ENCODE assay signal across 29 cellular contexts in genomic region chr19:17975032-17975431, GRCh38. TPM values are rescaled to one million over a fixed set of nuclear protein-coding genes. Genes with fewer than 3 reads are reported as not detected.
"Had no signal": no experiment of that assay in that cellular context is flagged by ENCODE, and none has a peak within 500 bp of the region (broad histone marks: within the 10 kb centered on the region; RNA-seq: fewer than 3 reads in every experiment).

No MANE protein-coding gene starts in this region.

- DNase-seq: activated CD4-positive, alpha-beta memory T cell treated with anti-CD3 and anti-CD28 coated beads, Interleukin-2, amount 10 ng/mL, durations not matched to agents 7 days and 5 days; activated CD4-positive, alpha-beta T cell treated with anti-CD3 and anti-CD28 coated beads for 36 hours; activated CD4-positive, alpha-beta T cell treated with anti-CD3 and anti-CD28 coated beads, Interleukin-2, amount 10 ng/mL, durations not matched to agents 7 days and 5 days; activated CD4-positive, alpha-beta T cell treated with anti-CD3 and anti-CD28 coated beads, Interleukin-2, amount 50 U/mL, for 4 hours; activated CD4-positive, CD25-positive, alpha-beta regulatory T cell; activated CD4-positive, CD25-positive, alpha-beta regulatory T cell treated with anti-CD3 and anti-CD28 coated beads, Interleukin-2, amount 50 U/mL, for 72 hours; activated CD8-positive, alpha-beta memory T cell treated with anti-CD3 and anti-CD28 coated beads, Interleukin-2, amount 50 U/mL, for 48 hours; activated gamma-delta T cell; activated naive CD4-positive, alpha-beta T cell; activated naive CD4-positive, alpha-beta T cell treated with anti-CD3 and anti-CD28 coated beads, Interleukin-2, amount 10 ng/mL, durations not matched to agents 7 days and 5 days; activated T-cell treated with anti-CD3 and anti-CD28 coated beads for 4 hours; activated T-cell treated with anti-CD3 and anti-CD28 coated beads, Interleukin-2, amount 50 U/mL, for 24 hours; activated T-cell treated with anti-CD3 and anti-CD28 coated beads, Interleukin-2, amount 50 U/mL, for 72 hours; adrenal gland; amygdala; aorta; body of pancreas; caudate nucleus; cortex of kidney; effector CD8-positive, alpha-beta T cell; foreskin keratinocyte; gastrocnemius medialis; glutamatergic neuron; heart left ventricle; T-helper 2 cell had no signal

- H3K9me3 ChIP-seq: adrenal gland, body of pancreas, esophagus muscularis mucosa, gastrocnemius medialis, heart left ventricle had no signal

- H3K27ac ChIP-seq: adrenal gland, body of pancreas, esophagus muscularis mucosa, foreskin keratinocyte, gastrocnemius medialis, heart left ventricle had no signal

- ATAC-seq: activated CD4-positive, alpha-beta T cell treated with anti-CD3 and anti-CD28 coated beads for 36 hours; activated naive CD4-positive, alpha-beta T cell treated with anti-CD3 and anti-CD28 coated beads, Interleukin-2, amount 50 U/mL, for 72 hours; activated T-cell treated with anti-CD3 and anti-CD28 coated beads, Interleukin-2, amount 50 U/mL, for 72 hours; body of pancreas; foreskin keratinocyte; gastrocnemius medialis; heart left ventricle had no signal

- H3K27me3 ChIP-seq: adrenal gland, body of pancreas, esophagus muscularis mucosa, gastrocnemius medialis had no signal

- H3K4me3 ChIP-seq: adrenal gland, body of pancreas, esophagus muscularis mucosa, gastrocnemius medialis, heart left ventricle had no signal

- H3K36me3 ChIP-seq: adrenal gland, esophagus muscularis mucosa, gastrocnemius medialis, heart left ventricle had no signal

- H3K4me1 ChIP-seq: adrenal gland, body of pancreas, esophagus muscularis mucosa, foreskin keratinocyte, gastrocnemius medialis, heart left ventricle had no signal

RNA-seq across cellular contexts. Expression of gene KCNN1, which starts 8.1 kb away (rescaled TPM):
- total RNA-seq: activated CD4-positive, alpha-beta memory T cell treated with anti-CD3 and anti-CD28 coated beads, Interleukin-2, amount 10 ng/mL, durations not matched to agents 7 days and 5 days; activated CD4-positive, alpha-beta T cell treated with anti-CD3 and anti-CD28 coated beads, Interleukin-2, amount 10 ng/mL, durations not matched to agents 7 days and 5 days; body of pancreas; chondrocyte; epithelial cell of proximal tubule; foreskin keratinocyte; gastrocnemius medialis had no signal
